ENCODE assay signal across 8 cellular contexts in genomic region chr4:183840311-183840710, GRCh38.
DNase-seq lines count a peak whose midpoint lies in the region; ATAC-seq, FAIRE-seq and TF ChIP-seq lines count a peak whose summit lies in the region.

No MANE protein-coding gene starts in this region.

- no peaks in the 10 kb centered on the region for H4K20me1 ChIP-seq in astrocyte (ENCODE audit: insufficient read depth, low read length)

- H3K27ac ChIP-seq in astrocyte (ENCODE audit: low read depth, low read length) (no peak overlapping the region), small intestine (ENCODE audit: low read depth in 1 of 2, low read length in 1 of 2) (no peak overlapping the region)

- no peak overlapping the region for H2AFZ ChIP-seq in astrocyte (ENCODE audit: low read depth, low read length)

- no peaks in the 10 kb centered on the region for H3K9me3 Mint-ChIP-seq in T-helper 2 cell treated with Interferon-gamma antibody and Interleukin-4, amounts not matched to agents 5 μg/mL and 100 μg/mL, for 36 hours
- no peaks in the 10 kb centered on the region for H3K9me3 Mint-ChIP-seq in astrocyte (ENCODE audit: unreplicated experiment)

- no peaks in the 10 kb centered on the region for H3K4me1 Mint-ChIP-seq in T-helper 2 cell treated with Interferon-gamma antibody and Interleukin-4, amounts not matched to agents 5 μg/mL and 100 μg/mL, for 36 hours (ENCODE audit: low read depth)
- no peaks in the 10 kb centered on the region for H3K4me1 Mint-ChIP-seq in astrocyte (ENCODE audit: low read depth, unreplicated experiment)

- no peak overlapping the region for H3K9ac ChIP-seq in astrocyte (ENCODE audit: low read length)

- TF ChIP-seq POLR2A in NB4 (IDR thresholded peaks at IDR 0.05; ENCODE audit: extremely low read depth, insufficient read length) = no peak

- WGBS in small intestine, 3 donors = 8 to 16% (median 14%) methylated on average over 5 of the region's 5 CpGs

- DNase-seq in D721Med (ENCODE audit: insufficient read length, low spot score) (no peak), NB4 (ENCODE audit: low read depth) (peak; percentile 75), astrocyte (ENCODE audit: low read depth) (peak; percentile 48), hypothalamus (lab: John Stamatoyannopoulos, UW) (peak in 48 of 51 donors; percentile 4 to 90 (median 60)), small intestine (peak; percentile 72)
- DNase-seq in T-helper 2 cell treated with Interferon-gamma antibody and Interleukin-4, amounts not matched to agents 5 μg/mL and 100 μg/mL, for 36 hours (ENCODE audit: low spot score) = peak; percentile 40

- no peak overlapping the region for H3K4me3 ChIP-seq in NB4 (ENCODE audit: low read depth, low read length)
- no peak overlapping the region for H3K4me3 ChIP-seq in astrocyte (ENCODE audit: insufficient read depth, low read depth, low read length)
- H3K4me3 ChIP-seq in small intestine (ENCODE audit: low read depth in 1 of 2, low read length in 2 of 2) = no peak overlapping the region

- TF ChIP-seq CTCF in D721Med (IDR thresholded peaks at IDR 0.05; ENCODE audit: insufficient read depth, missing control alignments) = peak; percentile 98
- peak; percentile 84 for TF ChIP-seq CTCF in NB4 (IDR thresholded peaks at IDR 0.05; ENCODE audit: low read depth, low read length)
- peak; percentile 91 for TF ChIP-seq CTCF in astrocyte (IDR thresholded peaks at IDR 0.05; ENCODE audit: insufficient read depth, low read depth, low read length)

- no peak overlapping the region for H3K27ac Mint-ChIP-seq in T-helper 2 cell treated with Interferon-gamma antibody and Interleukin-4, amounts not matched to agents 5 μg/mL and 100 μg/mL, for 36 hours
- H3K27ac Mint-ChIP-seq in astrocyte (ENCODE audit: unreplicated experiment) = no peak overlapping the region

- H3K4me3 Mint-ChIP-seq in T-helper 2 cell treated with Interferon-gamma antibody and Interleukin-4, amounts not matched to agents 5 μg/mL and 100 μg/mL, for 36 hours = no peak overlapping the region
- no peak overlapping the region for H3K4me3 Mint-ChIP-seq in astrocyte (ENCODE audit: unreplicated experiment)

- H3K36me3 ChIP-seq in astrocyte (ENCODE audit: insufficient read depth, low read length) (no peaks in the 10 kb centered on the region), small intestine (ENCODE audit: control insufficient read depth in 2 of 2, insufficient read depth in 2 of 2, low read length in 2 of 2) (no peaks in the 10 kb centered on the region)

- FAIRE-seq in D721Med (lab: Jason Lieb, UNC) = peak; percentile 58
- peak; percentile 80 for FAIRE-seq in astrocyte (lab: Jason Lieb, UNC)
- no peak for FAIRE-seq in small intestine (lab: Jason Lieb, UNC)

- H3K4me1 ChIP-seq in astrocyte (ENCODE audit: insufficient read depth, low read length) = no peaks in the 10 kb centered on the region
- H3K4me1 ChIP-seq in small intestine (ENCODE audit: control insufficient read depth in 2 of 2, insufficient read depth in 1 of 2, low read depth in 1 of 2, low read length in 1 of 2) = no peaks in the 10 kb centered on the region

- no peak overlapping the region for H3K4me2 ChIP-seq in astrocyte (ENCODE audit: low read length)

- H3K9me3 ChIP-seq in astrocyte (ENCODE audit: insufficient read depth, low read depth, low read length) (no peaks in the 10 kb centered on the region), small intestine (ENCODE audit: control insufficient read depth, low read depth) (no peaks in the 10 kb centered on the region)

- ATAC-seq in GM21526 (IDR thresholded peaks at IDR 0.05; ENCODE audit: low FRiP score, unreplicated experiment) (peak; percentile 61), GM19467 (IDR thresholded peaks at IDR 0.05; ENCODE audit: unreplicated experiment) (no peak)

- H3K27me3 Mint-ChIP-seq in T-helper 2 cell treated with Interferon-gamma antibody and Interleukin-4, amounts not matched to agents 5 μg/mL and 100 μg/mL, for 36 hours (ENCODE audit: low read depth) = peaks cover 5% of the 10 kb centered on the region
- peaks cover 1% of the 10 kb centered on the region for H3K27me3 Mint-ChIP-seq in astrocyte (ENCODE audit: low read depth, unreplicated experiment)

- H3K27me3 ChIP-seq in astrocyte (ENCODE audit: insufficient read depth, low read length) (no peaks in the 10 kb centered on the region), small intestine (ENCODE audit: control insufficient read depth in 2 of 2, insufficient read depth in 2 of 2, low read length in 2 of 2) (no peaks in the 10 kb centered on the region)

- H3K36me3 Mint-ChIP-seq in T-helper 2 cell treated with Interferon-gamma antibody and Interleukin-4, amounts not matched to agents 5 μg/mL and 100 μg/mL, for 36 hours (ENCODE audit: low read depth) = no peaks in the 10 kb centered on the region
- H3K36me3 Mint-ChIP-seq in astrocyte (ENCODE audit: low read depth, unreplicated experiment) = no peaks in the 10 kb centered on the region

- H3K79me2 ChIP-seq in astrocyte (ENCODE audit: insufficient read depth, low read length) = no peaks in the 10 kb centered on the region
